Comparison of ENCODE assay signal across 4 cellular contexts in the genomic region with DNA sequence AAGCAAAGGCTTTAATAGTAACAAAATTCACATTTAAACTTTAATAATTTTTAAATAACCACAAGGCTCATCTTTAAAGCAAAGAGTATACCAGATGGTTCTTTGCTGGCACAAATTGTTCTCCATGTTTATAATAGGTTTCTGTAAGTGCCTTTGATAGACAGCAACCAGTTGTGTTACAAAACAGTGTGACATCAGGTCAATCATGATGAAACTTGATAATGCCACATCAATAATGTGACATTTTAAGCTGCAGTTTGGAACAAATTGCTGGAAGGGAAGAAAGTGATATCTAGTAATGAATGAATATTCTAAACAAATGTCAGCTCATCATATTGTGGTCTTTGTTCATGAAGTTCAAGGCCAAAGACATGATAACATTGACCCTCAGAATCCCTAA.
"Had no signal": no experiment of that assay in that cellular context is flagged by ENCODE, and none has a peak within 500 bp of the region (broad histone marks: within the 10 kb centered on the region; RNA-seq: fewer than 3 reads in every experiment).

No MANE protein-coding gene starts in this region.

- H3K4me3 ChIP-seq: K562 had no signal

- H3K27ac ChIP-seq: HL-60 had no signal

- DNase-seq: IMR-90, KBM-7 had no signal
